9 cellular contexts compared by ENCODE assay signal in the genomic region with DNA sequence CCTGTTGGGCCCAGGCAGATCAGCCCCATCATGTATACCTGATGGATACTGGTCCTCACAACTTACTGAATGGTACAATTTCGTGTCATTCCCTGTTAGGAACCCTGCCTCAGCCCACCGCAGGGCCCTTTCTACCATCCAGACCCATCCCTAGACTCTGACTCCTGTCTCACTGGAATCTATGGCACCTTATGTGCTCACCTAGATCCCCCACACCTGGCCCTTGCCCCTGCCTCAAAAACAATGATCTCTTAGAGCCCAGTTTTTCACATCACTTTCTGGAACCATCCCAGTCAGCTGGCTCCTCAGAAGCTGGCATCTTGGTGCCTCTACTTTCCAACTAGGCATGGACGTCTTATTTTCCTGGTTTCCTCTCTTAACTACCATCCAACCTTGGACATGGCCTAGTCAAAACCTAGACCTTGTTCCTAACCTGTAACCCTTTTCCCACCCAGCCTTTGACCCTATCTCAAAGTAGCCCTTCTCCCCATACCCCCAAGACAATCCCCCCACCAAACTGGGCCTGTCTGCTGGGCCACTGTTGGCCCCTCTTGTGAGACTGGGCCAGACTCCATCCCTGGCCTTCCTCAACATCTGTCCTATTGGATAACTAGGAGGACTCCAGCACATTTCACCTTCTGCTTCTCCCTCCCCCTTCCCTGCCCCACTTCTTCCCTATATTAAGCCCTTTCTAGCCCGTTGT. TPM values are rescaled to one million over a fixed set of nuclear protein-coding genes. Genes with fewer than 3 reads are reported as not detected.
A peak's percentile ranks its signal among the peaks of the same experiment; 100 is the strongest.
DNase-seq lines count a peak whose midpoint lies in the region; ATAC-seq, FAIRE-seq and TF ChIP-seq lines count a peak whose summit lies in the region.
"Had no signal": no experiment of that assay in that cellular context is flagged by ENCODE, and none has a peak within 500 bp of the region (broad histone marks: within the 10 kb centered on the region; RNA-seq: fewer than 3 reads in every experiment).

No MANE protein-coding gene starts in this region.

- DNase-seq in bronchial epithelial cell (ENCODE audit: low read depth) = no peak
- no peak for DNase-seq in foreskin melanocyte
- DNase-seq in SIG-M5 treated with dmso at 0.1 percent for 504 hours (lab: John Stamatoyannopoulos, UW; ENCODE audit: unreplicated experiment) = no peak
- no peak for DNase-seq in DMS153 (lab: John Stamatoyannopoulos, UW)
- DNase-seq: NCI-H2171 had no signal

- FAIRE-seq in bronchial epithelial cell (lab: Jason Lieb, UNC) = no peak

- TF ChIP-seq CTCF in 22Rv1 (IDR thresholded peaks at IDR 0.05) (no peak), HEK293 (tag by site-specific recombination; IDR thresholded peaks at IDR 0.05) (no peak), bronchial epithelial cell (IDR thresholded peaks at IDR 0.05; ENCODE audit: insufficient read depth, low read length, severe bottlenecking) (no peak)

- 39 to 68% methylated on average over 2 to 4 of the region's 4 CpGs for WGBS in mesodermal cell (ENCODE audit: insufficient coverage in 2 of 2), 2 experiments

- POLR2A ChIA-PET in HEK293 (lab: Yijun Ruan, JAX) = interaction anchor here (0.9 kb wide), 1 partner anchor 191 kb away, joined by 3 read pairs; no protein-coding TSS in a partner anchor

- H3K4me3 ChIP-seq in HEK293 (ENCODE audit: low read depth, low read length) = peak overlapping the region; percentile 65
- peak overlapping the region; percentile 86 for H3K4me3 ChIP-seq in bronchial epithelial cell (ENCODE audit: low read depth, low read length)
- peak overlapping the region; percentile 82 for H3K4me3 ChIP-seq in mesodermal cell (ENCODE audit: extremely low read depth, insufficient read depth, low read length, poor library complexity, severe bottlenecking)

- H3K27ac ChIP-seq in 22Rv1 (peak overlapping the region; percentile 67), HEK293 (ENCODE audit: extremely low read depth, low read depth, low read length) (peak overlapping the region; percentile 61; the same call in 1 of the 2 replicates), mesodermal cell (ENCODE audit: low read depth, low read length, severe bottlenecking) (peak overlapping the region; percentile 86)

- no peak for ATAC-seq in HG03354 (IDR thresholded peaks at IDR 0.05; ENCODE audit: poor library complexity, severe bottlenecking, unreplicated experiment)

- H3K9me3 ChIP-seq in HEK293 (ENCODE audit: control insufficient read depth, insufficient read depth, low read depth, low read length) (no peaks in the 10 kb centered on the region), mesodermal cell (ENCODE audit: control insufficient read depth, low read length) (no peaks in the 10 kb centered on the region)

- no peaks in the 10 kb centered on the region for H3K27me3 ChIP-seq in bronchial epithelial cell (ENCODE audit: control insufficient read depth, insufficient read depth, low read length)

- CTCF ChIA-PET in HEK293 (lab: Yijun Ruan, JAX) = interaction anchor here (1.0 to 1.4 kb wide), 3 partner anchors 12 to 75 kb away, joined by 3 to 6 read pairs (median 3); partner anchors contain the start of gene DEFB123

- H3K4me1 ChIP-seq in HEK293 (ENCODE audit: control insufficient read depth, insufficient read depth, low read length) (peaks cover 2% of the 10 kb centered on the region; the same call in 1 of the 2 replicates), mesodermal cell (ENCODE audit: control insufficient read depth, insufficient read depth, low read length, poor library complexity, severe bottlenecking) (peaks cover 10% of the 10 kb centered on the region)

- H3K36me3 ChIP-seq in HEK293 (ENCODE audit: control insufficient read depth in 2 of 2, insufficient read depth in 1 of 2, low read length in 2 of 2) (peaks cover 0 to 34% of the 10 kb centered on the region in 2 experiments; a peak in 2 of 3 replicates), bronchial epithelial cell (ENCODE audit: control insufficient read depth, insufficient read depth, low read length) (peaks cover 1% of the 10 kb centered on the region), mesodermal cell (ENCODE audit: control insufficient read depth, insufficient read depth, low read length) (peaks cover 33% of the 10 kb centered on the region)

TF ChIP-seq in HEK293, 187 proteins besides CTCF, POLR2A, EP300 and RAD21:
- TF ChIP-seq SP3 (tag by site-specific recombination; IDR thresholded peaks at IDR 0.05) (peak; percentile 41; the same call in 1 of the 2 replicates), ZBTB11 (tag by site-specific recombination; conservative IDR thresholded peaks at IDR 0.05; ENCODE audit: low read depth) (0 out of 2 replicates have a peak, but pooled peaks have one; percentile 6), HIC1 (tag by site-specific recombination; IDR thresholded peaks at IDR 0.05) (no peak)

RNA-seq across cellular contexts. Expression of gene HM13, which starts 1.0 kb away (rescaled TPM):
- total RNA-seq in bronchial epithelial cell = 46.9 and 52.9 TPM in 2 replicates
- 110 TPM for polyA plus RNA-seq in mesodermal cell (2013, experiment 1 of 2)
- 92.7 TPM for polyA plus RNA-seq in mesodermal cell (2013, experiment 2 of 2)

RNA-seq across cellular contexts. Expression of gene REM1, which starts 40.1 kb away (rescaled TPM):
- total RNA-seq in bronchial epithelial cell = not detected in 2 replicates
- not detected for polyA plus RNA-seq in mesodermal cell (2013, experiment 1 of 2)
- not detected for polyA plus RNA-seq in mesodermal cell (2013, experiment 2 of 2)

RNA-seq across cellular contexts. Expression of gene DEFB124, which starts 40.3 kb away (rescaled TPM):
- not detected in 2 replicates for total RNA-seq in bronchial epithelial cell
- not detected for polyA plus RNA-seq in mesodermal cell (2013, experiment 1 of 2)
- not detected for polyA plus RNA-seq in mesodermal cell (2013, experiment 2 of 2)
